Comparison of ENCODE assay signal across 12 cellular contexts in the genomic region with DNA sequence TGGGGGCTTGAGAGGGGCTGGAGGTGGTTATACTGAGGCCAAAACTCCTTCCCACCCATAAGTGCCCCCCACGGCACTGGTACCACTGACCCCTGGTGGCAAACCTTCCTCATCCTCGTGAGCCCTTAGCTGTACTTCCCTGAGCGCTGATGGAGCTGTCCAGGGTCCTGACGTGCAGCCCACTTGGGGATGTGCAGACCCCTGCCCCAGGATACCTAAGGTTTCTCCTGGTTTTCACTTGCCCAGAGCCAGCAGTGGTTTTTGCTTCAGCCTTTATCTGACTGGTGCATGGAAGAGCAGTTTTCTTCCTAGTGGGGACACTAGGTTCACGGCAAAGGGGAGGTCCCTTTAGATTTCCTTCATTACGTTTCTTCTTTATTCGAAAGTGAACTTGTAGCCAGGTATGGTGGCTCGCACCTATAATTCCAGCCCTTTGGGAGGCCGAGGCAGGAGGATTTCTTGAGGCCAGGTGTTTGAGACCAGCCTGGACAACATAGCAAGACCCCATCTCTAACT. TPM values are rescaled to one million over a fixed set of nuclear protein-coding genes. Genes with fewer than 3 reads are reported as not detected.
DNase-seq lines count a peak whose midpoint lies in the region; ATAC-seq and TF ChIP-seq lines count a peak whose summit lies in the region.
"Had no signal": no experiment of that assay in that cellular context is flagged by ENCODE, and none has a peak within 500 bp of the region (broad histone marks: within the 10 kb centered on the region; RNA-seq: fewer than 3 reads in every experiment).

No MANE protein-coding gene starts in this region.

- H3K27ac ChIP-seq in brain microvascular endothelial cell (no peak overlapping the region), osteoblast (ENCODE audit: low read depth, low read length) (no peak overlapping the region)

- H4K20me1 ChIP-seq in osteoblast (ENCODE audit: insufficient read depth, low read length): peaks cover 3% of the 10 kb centered on the region

- H2AFZ ChIP-seq in osteoblast (ENCODE audit: low read length): no peak overlapping the region

- no peaks in the 10 kb centered on the region for H3K79me2 ChIP-seq in osteoblast (ENCODE audit: insufficient read depth, low read length)

- TF ChIP-seq CTCF in brain microvascular endothelial cell (IDR thresholded peaks at IDR 0.05; ENCODE audit: low read depth, low read length, missing control alignments): peak; percentile 50
- peak; percentile 35 for TF ChIP-seq CTCF in osteoblast (IDR thresholded peaks at IDR 0.05; ENCODE audit: extremely low read depth, low read depth, low read length)

- in situ Hi-C loops in brain microvascular endothelial cell (cut with HindIII; ENCODE audit: low pct_ligation_motif_present, low sequenced_read_pairs): loop anchor here (25.0 kb wide), 1 partner anchor 356 kb away; no protein-coding TSS in a partner anchor

- no peak overlapping the region for H3K4me3 ChIP-seq in brain microvascular endothelial cell (ENCODE audit: low read depth, low read length)
- H3K4me3 ChIP-seq in osteoblast (ENCODE audit: insufficient read depth, low read length): no peak overlapping the region

- no peak for ATAC-seq in HG02981 (IDR thresholded peaks at IDR 0.05; ENCODE audit: unreplicated experiment)
- no peak for ATAC-seq in HG02763 (IDR thresholded peaks at IDR 0.05; ENCODE audit: unreplicated experiment)
- ATAC-seq: effector memory CD8-positive, alpha-beta T cell had no signal

- H3K4me2 ChIP-seq in osteoblast (ENCODE audit: insufficient read depth, low read length): no peak overlapping the region

- H3K36me3 ChIP-seq in brain microvascular endothelial cell (replicated peaks) (no peaks in the 10 kb centered on the region), osteoblast (ENCODE audit: insufficient read depth, low read length) (no peaks in the 10 kb centered on the region)

- H3K9me3 ChIP-seq in osteoblast (ENCODE audit: low read depth, low read length): no peaks in the 10 kb centered on the region

- H3K27me3 ChIP-seq in brain microvascular endothelial cell (replicated peaks): peaks cover 2% of the 10 kb centered on the region
- peaks cover 14% of the 10 kb centered on the region for H3K27me3 ChIP-seq in osteoblast (ENCODE audit: insufficient read depth, low read length)

- no peaks in the 10 kb centered on the region for H3K4me1 ChIP-seq in osteoblast (ENCODE audit: insufficient read depth, low read length)

- peak; percentile 8 for DNase-seq in activated T-cell treated with anti-CD3 and anti-CD28 coated beads for 48 hours (ENCODE audit: low read depth)
- DNase-seq in activated T-cell treated with anti-CD3 and anti-CD28 coated beads, Interleukin-2, amount 50 U/mL, for 1 hour: no peak
- DNase-seq in MV-4-11 (lab: John Stamatoyannopoulos, UW): peak; percentile 26
- DNase-seq in brain microvascular endothelial cell: no peak
- peak; percentile 79 for DNase-seq in osteoblast (ENCODE audit: insufficient read length, low spot score, missing footprints)
- DNase-seq in H4 (ENCODE audit: low spot score): no peak
- DNase-seq: activated B cell treated with CpG ODN at 0.5 μM for 24 hours; CD4-positive, CD25-positive, alpha-beta regulatory T cell; effector memory CD8-positive, alpha-beta T cell; naive B cell had no signal

RNA-seq across cellular contexts. Expression of gene KCTD15, which starts 28.7 kb away (rescaled TPM):
- total RNA-seq in osteoblast: 39.5 and 55.7 TPM in 2 replicates
- total RNA-seq in H4 (2014; rRNA removed; shearing (Covaris generic)): 45.7 and 69.3 TPM in 2 replicates

Comparison
In these comparisons a context has a peak if more than half of its experiments do, and no peak if none do; other contexts are left out.
1. DNase-seq: peak in activated T-cell treated with anti-CD3 and anti-CD28 coated beads for 48 hours (single experiment), MV-4-11 (single experiment) and osteoblast (single experiment); none in activated T-cell treated with anti-CD3 and anti-CD28 coated beads, Interleukin-2, amount 50 U/mL, for 1 hour (single experiment), brain microvascular endothelial cell (single experiment) and H4 (single experiment).